Comparison of ENCODE assay signal across 10 cellular contexts in genomic region chr3:63921741-63922482, GRCh38. TPM values are rescaled to one million over a fixed set of nuclear protein-coding genes. Genes with fewer than 3 reads are reported as not detected.
DNase-seq lines count a peak whose midpoint lies in the region; ATAC-seq and TF ChIP-seq lines count a peak whose summit lies in the region.
"Had no signal": no experiment of that assay in that cellular context is flagged by ENCODE, and none has a peak within 500 bp of the region (broad histone marks: within the 10 kb centered on the region; RNA-seq: fewer than 3 reads in every experiment).

No MANE protein-coding gene starts in this region.

- H3K79me2 ChIP-seq in smooth muscle cell (ENCODE audit: low read depth): peaks cover 6% of the 10 kb centered on the region

- no peak overlapping the region for H3K4me2 ChIP-seq in smooth muscle cell

- H3K4me1 Mint-ChIP-seq in activated CD8-positive, alpha-beta memory T cell treated with anti-CD3 and anti-CD28 coated beads, Interleukin-2, amount 10 ng/mL, durations not matched to agents 7 days and 5 days: peaks cover 27% of the 10 kb centered on the region
- H3K4me1 Mint-ChIP-seq in stimulated activated naive B cell treated with anti-CD40 and anti-IgM and Interleukin-4, amounts not matched to agents 10 μg/mL and 1 μg/mL and 100 μg/mL, for 72 hours: peaks cover 72 to 96% of the 10 kb centered on the region in 2 donors

- H2AFZ ChIP-seq in smooth muscle cell (ENCODE audit: low read depth): no peak overlapping the region

- ATAC-seq in activated CD8-positive, alpha-beta memory T cell treated with anti-CD3 and anti-CD28 coated beads, Interleukin-2, amount 10 ng/mL, durations not matched to agents 7 days and 5 days: no peak
- peak; percentile 88 for ATAC-seq in HG02884 (IDR thresholded peaks at IDR 0.05; ENCODE audit: unreplicated experiment)
- peak; percentile 85 to 88 for ATAC-seq in stimulated activated naive B cell treated with anti-CD40 and anti-IgM and Interleukin-4, amounts not matched to agents 10 μg/mL and 1 μg/mL and 100 μg/mL, for 72 hours (replicated peaks)

- POLR2A ChIA-PET in A673 (lab: Charles Lee; ENCODE audit: low non-redundant PET): no interaction called here

- no peaks in the 10 kb centered on the region for H3K9me3 Mint-ChIP-seq in activated CD8-positive, alpha-beta memory T cell treated with anti-CD3 and anti-CD28 coated beads, Interleukin-2, amount 10 ng/mL, durations not matched to agents 7 days and 5 days (ENCODE audit: low read depth)
- H3K9me3 Mint-ChIP-seq in stimulated activated naive B cell treated with anti-CD40 and anti-IgM and Interleukin-4, amounts not matched to agents 10 μg/mL and 1 μg/mL and 100 μg/mL, for 72 hours: peaks cover 3 to 10% of the 10 kb centered on the region in 2 donors

- no peak for DNase-seq in activated CD8-positive, alpha-beta memory T cell treated with anti-CD3 and anti-CD28 coated beads, Interleukin-2, amount 10 ng/mL, durations not matched to agents 7 days and 5 days
- DNase-seq in activated CD8-positive, alpha-beta memory T cell treated with anti-CD3 and anti-CD28 coated beads, Interleukin-2, amount 50 U/mL, for 48 hours: no peak
- DNase-seq in NOMO-1 (lab: John Stamatoyannopoulos, UW; ENCODE audit: unreplicated experiment in 2 of 2) (peak; percentile 73 to 85), A673 (ENCODE audit: low spot score) (no peak), smooth muscle cell (lab: John Stamatoyannopoulos, UW; ENCODE audit: unreplicated experiment) (no peak), foreskin fibroblast (no peak)
- DNase-seq in stimulated activated naive B cell treated with anti-CD40 and anti-IgM and Interleukin-4, amounts not matched to agents 10 μg/mL and 1 μg/mL and 100 μg/mL, for 72 hours: peak; percentile 71
- DNase-seq: T-helper 1 cell had no signal

- no peaks in the 10 kb centered on the region for H3K27me3 Mint-ChIP-seq in activated CD8-positive, alpha-beta memory T cell treated with anti-CD3 and anti-CD28 coated beads, Interleukin-2, amount 10 ng/mL, durations not matched to agents 7 days and 5 days
- no peaks in the 10 kb centered on the region for H3K27me3 Mint-ChIP-seq in stimulated activated naive B cell treated with anti-CD40 and anti-IgM and Interleukin-4, amounts not matched to agents 10 μg/mL and 1 μg/mL and 100 μg/mL, for 72 hours

- peak overlapping the region; percentile 14 for H3K27ac Mint-ChIP-seq in activated CD8-positive, alpha-beta memory T cell treated with anti-CD3 and anti-CD28 coated beads, Interleukin-2, amount 10 ng/mL, durations not matched to agents 7 days and 5 days
- peak overlapping the region; percentile 94 for H3K27ac Mint-ChIP-seq in stimulated activated naive B cell treated with anti-CD40 and anti-IgM and Interleukin-4, amounts not matched to agents 10 μg/mL and 1 μg/mL and 100 μg/mL, for 72 hours

- no peaks in the 10 kb centered on the region for H3K9me3 ChIP-seq in A673 (ENCODE audit: low read depth, low read length, poor library complexity, severe bottlenecking)
- H3K9me3 ChIP-seq in smooth muscle cell (replicated peaks; ENCODE audit: low read depth): no peaks in the 10 kb centered on the region

- H3K4me3 ChIP-seq in A673 (ENCODE audit: low read depth, low read length, poor library complexity, severe bottlenecking) (no peak overlapping the region), smooth muscle cell (no peak overlapping the region), foreskin fibroblast (ENCODE audit: low read depth in 1 of 2, low read length in 2 of 2) (no peak overlapping the region)
- H3K4me3 ChIP-seq: skin epidermis had no signal

- H3K4me3 Mint-ChIP-seq in activated CD8-positive, alpha-beta memory T cell treated with anti-CD3 and anti-CD28 coated beads, Interleukin-2, amount 10 ng/mL, durations not matched to agents 7 days and 5 days: no peak overlapping the region
- peak overlapping the region; percentile 48 to 62 for H3K4me3 Mint-ChIP-seq in stimulated activated naive B cell treated with anti-CD40 and anti-IgM and Interleukin-4, amounts not matched to agents 10 μg/mL and 1 μg/mL and 100 μg/mL, for 72 hours

- peaks cover under 1% of the 10 kb centered on the region for H3F3A ChIP-seq in smooth muscle cell (ENCODE audit: low read depth)

- no peak overlapping the region for H3K9ac ChIP-seq in smooth muscle cell (ENCODE audit: low read depth)

- no peaks in the 10 kb centered on the region for H3K36me3 ChIP-seq in A673 (ENCODE audit: insufficient read depth, low read length, poor library complexity, severe bottlenecking)
- peaks cover 4% of the 10 kb centered on the region for H3K36me3 ChIP-seq in smooth muscle cell (ENCODE audit: low read depth)

- intact Hi-C loops in A673 (cut with micrococcal nuclease; ENCODE audit: unreplicated experiment): no loop called here

- H3K27me3 ChIP-seq in A673 (replicated peaks; ENCODE audit: insufficient read depth, low read depth, low read length, poor library complexity) (no peaks in the 10 kb centered on the region), smooth muscle cell (ENCODE audit: low read depth) (no peaks in the 10 kb centered on the region)

- H3K4me1 ChIP-seq in A673 (ENCODE audit: insufficient read depth, low read length, poor library complexity, severe bottlenecking): no peaks in the 10 kb centered on the region
- H3K4me1 ChIP-seq in smooth muscle cell (ENCODE audit: low read depth): no peaks in the 10 kb centered on the region

- BruUV-seq in A673 (replicated peaks; lab: Mats Ljungman, UMichigan): no TSS peak

- peaks cover 72% of the 10 kb centered on the region for H4K20me1 ChIP-seq in smooth muscle cell (ENCODE audit: low read depth)

- H3K27ac ChIP-seq in A673 (ENCODE audit: low read depth, low read length, poor library complexity, severe bottlenecking) (no peak overlapping the region), smooth muscle cell (ENCODE audit: low read depth) (no peak overlapping the region)

- 97% methylated on average over 6 of the region's 6 CpGs for WGBS in smooth muscle cell (ENCODE audit: low lambda C conversion rate)

- peaks cover 68% of the 10 kb centered on the region for H3K36me3 Mint-ChIP-seq in activated CD8-positive, alpha-beta memory T cell treated with anti-CD3 and anti-CD28 coated beads, Interleukin-2, amount 10 ng/mL, durations not matched to agents 7 days and 5 days
- H3K36me3 Mint-ChIP-seq in stimulated activated naive B cell treated with anti-CD40 and anti-IgM and Interleukin-4, amounts not matched to agents 10 μg/mL and 1 μg/mL and 100 μg/mL, for 72 hours: peaks cover 62 to 83% of the 10 kb centered on the region in 2 donors

- TF ChIP-seq CTCF in A673 (conservative IDR thresholded peaks at IDR 0.05; ENCODE audit: low read depth, low read length) (no peak), smooth muscle cell (IDR thresholded peaks at IDR 0.05; ENCODE audit: borderline replicate concordance, insufficient read depth, poor library complexity, severe bottlenecking) (no peak), foreskin fibroblast (IDR thresholded peaks at IDR 0.05; ENCODE audit: low read depth, low read length) (no peak)

- CTCF ChIA-PET in activated CD8-positive, alpha-beta memory T cell treated with anti-CD3 and anti-CD28 coated beads, Interleukin-2, amount 10 ng/mL, durations not matched to agents 7 days and 5 days (lab: Charles Lee): no interaction called here
- CTCF ChIA-PET in A673 (lab: Charles Lee): no interaction called here

RNA-seq across cellular contexts. Expression of gene SCAANT1, which starts 9.7 kb away (rescaled TPM):
- total RNA-seq in activated CD8-positive, alpha-beta memory T cell treated with anti-CD3 and anti-CD28 coated beads, Interleukin-2, amount 10 ng/mL, durations not matched to agents 7 days and 5 days: 1 to 10 TPM in 1 of 2 experiments, not detected in 1; 1.3 TPM
- total RNA-seq in A673 (2021) (not detected in 2 replicates), smooth muscle cell (not detected in 2 replicates)
- polyA plus RNA-seq in smooth muscle cell: not detected in 2 replicates

RNA-seq across cellular contexts. Expression of gene ATXN7, which starts 58.2 kb away (rescaled TPM):
- total RNA-seq in activated CD8-positive, alpha-beta memory T cell treated with anti-CD3 and anti-CD28 coated beads, Interleukin-2, amount 10 ng/mL, durations not matched to agents 7 days and 5 days: 10 to 100 TPM; 41.9 to 56.5 TPM
- total RNA-seq in A673 (2021) (11.3 and 13.8 TPM in 2 replicates), smooth muscle cell (14.1 and 16.8 TPM in 2 replicates)
- 3.1 and 3.6 TPM in 2 replicates for polyA plus RNA-seq in smooth muscle cell

RNA-seq across cellular contexts. Expression of gene THOC7, which starts 58.3 kb away (rescaled TPM):
- total RNA-seq in activated CD8-positive, alpha-beta memory T cell treated with anti-CD3 and anti-CD28 coated beads, Interleukin-2, amount 10 ng/mL, durations not matched to agents 7 days and 5 days: 10 to 100 TPM; 77.7 to 78.1 TPM
- total RNA-seq in A673 (2021) (37.3 and 41.4 TPM in 2 replicates), smooth muscle cell (41.3 and 57.3 TPM in 2 replicates)
- 57.5 and 59.9 TPM in 2 replicates for polyA plus RNA-seq in smooth muscle cell

Comparison
In these comparisons a context has a peak if more than half of its experiments do, and no peak if none do; other contexts are left out.
1. DNase-seq: peak in NOMO-1 (2 of 2) and stimulated activated naive B cell treated with anti-CD40 and anti-IgM and Interleukin-4, amounts not matched to agents 10 μg/mL and 1 μg/mL and 100 μg/mL, for 72 hours (single experiment); none in activated CD8-positive, alpha-beta memory T cell treated with anti-CD3 and anti-CD28 coated beads, Interleukin-2, amount 10 ng/mL, durations not matched to agents 7 days and 5 days (single experiment), activated CD8-positive, alpha-beta memory T cell treated with anti-CD3 and anti-CD28 coated beads, Interleukin-2, amount 50 U/mL, for 48 hours (single experiment), A673 (single experiment), smooth muscle cell (single experiment) and foreskin fibroblast (0 of 2).